ENCODE assay signal across 10 cellular contexts in genomic region chr20:62321521-62321948, GRCh38. TPM values are rescaled to one million over a fixed set of nuclear protein-coding genes. Genes with fewer than 3 reads are reported as not detected.
DNase-seq lines count a peak whose midpoint lies in the region; ATAC-seq and TF ChIP-seq lines count a peak whose summit lies in the region.
"Had no signal": no experiment of that assay in that cellular context is flagged by ENCODE, and none has a peak within 500 bp of the region (broad histone marks: within the 10 kb centered on the region; RNA-seq: fewer than 3 reads in every experiment).

No MANE protein-coding gene starts in this region.

- H4K20me1 ChIP-seq in SK-N-SH (ENCODE audit: insufficient read depth) = no peaks in the 10 kb centered on the region

- TF ChIP-seq EP300 in SK-N-SH (IDR thresholded peaks at IDR 0.05; ENCODE audit: borderline replicate concordance in 1 of 2, low read depth in 1 of 2, low read length in 1 of 2) = no peak

- H3F3A ChIP-seq in SK-N-SH (replicated peaks; ENCODE audit: insufficient read depth) = no peaks in the 10 kb centered on the region

- POLR2A ChIA-PET in GM10248 (lab: Yijun Ruan, JAX) = no interaction called here
- POLR2A ChIA-PET in SK-N-SH (lab: Yijun Ruan, JAX) = no interaction called here

- TF ChIP-seq CTCF in GM10248 (IDR thresholded peaks at IDR 0.05; ENCODE audit: control extremely low read depth, extremely low read depth, low read depth, missing control alignments) (no peak), SK-N-SH (IDR thresholded peaks at IDR 0.05) (no peak), foreskin fibroblast (IDR thresholded peaks at IDR 0.05; ENCODE audit: low read depth, low read length) (no peak)

- CTCF ChIA-PET in GM10248 (lab: Yijun Ruan, JAX) (no interaction called here), SK-N-SH (lab: Yijun Ruan, JAX) (no interaction called here)

- TF ChIP-seq RAD21 in SK-N-SH (IDR thresholded peaks at IDR 0.05; ENCODE audit: low read length) = no peak

- H3K27ac ChIP-seq in SK-N-SH (ENCODE audit: low read depth in 2 of 2, low read length in 1 of 2) = no peak overlapping the region

- no peaks in the 10 kb centered on the region for H3K4me1 ChIP-seq in SK-N-SH (ENCODE audit: control insufficient read depth in 1 of 2, insufficient read depth in 2 of 2, low read depth in 1 of 2, low read length in 1 of 2)

- ATAC-seq in HG03521 (IDR thresholded peaks at IDR 0.05; ENCODE audit: unreplicated experiment) = no peak

- no peak overlapping the region for H2AFZ ChIP-seq in SK-N-SH (ENCODE audit: low read depth)

- no peak overlapping the region for H3K4me2 ChIP-seq in SK-N-SH

- no peaks in the 10 kb centered on the region for H3K9me2 ChIP-seq in SK-N-SH

- no peaks in the 10 kb centered on the region for H3K79me2 ChIP-seq in SK-N-SH (ENCODE audit: insufficient read depth)

- peak; percentile 96 for DNase-seq in 8988T
- DNase-seq in GM10248 (ENCODE audit: extremely low spot score) = peak; percentile 53
- DNase-seq in SK-N-SH = peak; percentile 85
- peak; percentile 40 for DNase-seq in glomerular visceral epithelial cell (ENCODE audit: extremely low spot score)
- DNase-seq in H4 (ENCODE audit: low spot score) = no peak
- no peak for DNase-seq in foreskin fibroblast
- DNase-seq in NCI-H1092 treated with DMSO at 0.1 percent for 48 hours (lab: John Stamatoyannopoulos, UW) = no peak
- DNase-seq: effector CD4-positive, alpha-beta T cell; NCI-H1417 had no signal

- no peaks in the 10 kb centered on the region for H3K9me3 ChIP-seq in SK-N-SH

- 98% methylated on average over 7 of the region's 7 CpGs for WGBS in SK-N-SH (ENCODE audit: low lambda C conversion rate)

- H3K4me3 ChIP-seq in SK-N-SH (ENCODE audit: low read depth in 2 of 2, low read length in 1 of 2) (no peak overlapping the region), foreskin fibroblast (ENCODE audit: low read depth in 1 of 2, low read length in 2 of 2) (no peak overlapping the region)

- no peaks in the 10 kb centered on the region for H3K27me3 ChIP-seq in SK-N-SH (ENCODE audit: insufficient read depth)

- no peak overlapping the region for H3K9ac ChIP-seq in SK-N-SH

- peaks cover 0 to 57% of the 10 kb centered on the region in 2 experiments for H3K36me3 ChIP-seq in SK-N-SH (replicated peaks in 1 of 2; ENCODE audit: control insufficient read depth in 1 of 2, insufficient read depth in 2 of 2, low read length in 1 of 2)

TF ChIP-seq in SK-N-SH, 30 proteins besides CTCF, POLR2A, EP300 and RAD21:
- TF ChIP-seq ZBTB33 (IDR thresholded peaks at IDR 0.05; ENCODE audit: borderline replicate concordance, low read depth) (no peak), ELF1 (IDR thresholded peaks at IDR 0.05) (no peak), MXI1 (IDR thresholded peaks at IDR 0.05; ENCODE audit: low read depth, low read length) (no peak), TAF1 (IDR thresholded peaks at IDR 0.05; ENCODE audit: borderline replicate concordance, low read depth, low read length) (no peak), PBX3 (IDR thresholded peaks at IDR 0.05) (no peak), MAX (IDR thresholded peaks at IDR 0.05; ENCODE audit: low read depth) (no peak), FOSL2 (IDR thresholded peaks at IDR 0.05; ENCODE audit: borderline replicate concordance, low read depth) (no peak), GATA2 (CRISPR knock-in tag; IDR thresholded peaks at IDR 0.05) (no peak), USF1 (IDR thresholded peaks at IDR 0.05; ENCODE audit: borderline replicate concordance, low read depth) (no peak), NRF1 (IDR thresholded peaks at IDR 0.05; ENCODE audit: low read depth, low read length) (no peak), REST (IDR thresholded peaks at IDR 0.05; ENCODE audit: low read depth, low read length) (no peak), RXRA (IDR thresholded peaks at IDR 0.05; ENCODE audit: borderline replicate concordance, low read depth) (no peak), SMC3 (IDR thresholded peaks at IDR 0.05; ENCODE audit: low read depth, low read length) (no peak), FOXJ3 (CRISPR knock-in tag; IDR thresholded peaks at IDR 0.05) (no peak), TCF12 (IDR thresholded peaks at IDR 0.05) (no peak), TEAD4 (IDR thresholded peaks at IDR 0.05; ENCODE audit: borderline replicate concordance, insufficient read depth) (no peak), NFIC (IDR thresholded peaks at IDR 0.05; ENCODE audit: borderline replicate concordance) (no peak), EZH2phosphoT487 (IDR thresholded peaks at IDR 0.05; ENCODE audit: borderline replicate concordance, low read depth) (no peak)

RNA-seq across cellular contexts. Expression of gene ADRM1, which starts 18.7 kb away (rescaled TPM):
- 137 and 142 TPM in 2 replicates for polyA plus RNA-seq in SK-N-SH (2012; rRNA removed)
- polyA plus RNA-seq in SK-N-SH (2012; cell fraction: cytosol; rRNA removed) = 77.3 and 106 TPM in 2 replicates
- 122 and 167 TPM in 2 replicates for polyA plus RNA-seq in SK-N-SH (2012; cell fraction: nucleus; rRNA removed)
- total RNA-seq in H4 (2014; rRNA removed; shearing (Covaris generic)) = 180 and 203 TPM in 2 replicates

RNA-seq across cellular contexts. Expression of gene LAMA5, which starts 45.6 kb away (rescaled TPM):
- polyA plus RNA-seq in SK-N-SH (2012; rRNA removed) = 16.1 and 27.2 TPM in 2 replicates
- 9.9 and 17.8 TPM in 2 replicates for polyA plus RNA-seq in SK-N-SH (2012; cell fraction: cytosol; rRNA removed)
- polyA plus RNA-seq in SK-N-SH (2012; cell fraction: nucleus; rRNA removed) = 127 and 252 TPM in 2 replicates
- total RNA-seq in H4 (2014; rRNA removed; shearing (Covaris generic)) = 4.4 and 4.5 TPM in 2 replicates

Comparison
In these comparisons a context has a peak if more than half of its experiments do, and no peak if none do; other contexts are left out.
1. DNase-seq: peak in 8988T (single experiment), GM10248 (single experiment), SK-N-SH (single experiment) and glomerular visceral epithelial cell (single experiment); none in H4 (single experiment), foreskin fibroblast (0 of 2) and NCI-H1092 treated with DMSO at 0.1 percent for 48 hours (single experiment).